Comparison of ENCODE assay signal across 8 cellular contexts in the genomic region with DNA sequence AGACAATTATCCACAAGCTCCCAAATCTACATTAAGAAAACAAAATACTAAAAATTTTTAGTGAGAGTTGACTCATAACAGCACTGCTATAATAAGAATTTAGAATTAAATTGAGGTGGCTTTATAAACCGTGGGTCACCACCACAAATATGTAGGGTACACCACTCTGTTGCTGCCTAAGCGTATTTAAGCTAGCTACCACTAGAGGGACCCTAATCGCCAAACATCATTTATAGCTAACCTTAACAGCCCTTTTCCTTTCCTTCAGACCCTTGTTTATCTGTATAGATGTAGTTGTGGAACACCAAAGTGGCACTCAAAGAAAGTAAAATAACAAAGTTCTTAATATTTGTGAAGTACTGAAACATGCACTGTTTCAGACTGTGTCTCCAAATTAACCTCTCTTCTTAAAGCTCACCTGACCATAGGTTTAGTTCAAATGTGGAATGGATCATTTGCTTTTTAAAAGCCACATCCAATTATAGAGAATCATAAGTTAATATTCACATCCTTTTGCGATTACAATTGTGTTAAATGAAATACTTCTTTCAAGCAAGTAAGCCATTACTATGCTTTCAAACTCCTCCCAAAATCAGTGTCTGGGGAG.
DNase-seq lines count a peak whose midpoint lies in the region; ATAC-seq and TF ChIP-seq lines count a peak whose summit lies in the region.

No MANE protein-coding gene starts in this region.

- peak; percentile 81 for TF ChIP-seq CTCF in hepatocyte (IDR thresholded peaks at IDR 0.05; ENCODE audit: poor library complexity)

- H3K9me2 ChIP-seq in hepatocyte (replicated peaks; ENCODE audit: insufficient read depth): no peaks in the 10 kb centered on the region

- DNase-seq in DMS153 treated with DMSO at 0.1 percent for 48 hours (lab: John Stamatoyannopoulos, UW; ENCODE audit: unreplicated experiment): peak; percentile 54
- peak; percentile 11 for DNase-seq in NCI-H226
- peak; percentile 23 for DNase-seq in amniotic stem cell (lab: John Stamatoyannopoulos, UW)
- DNase-seq in hepatocyte (ENCODE audit: low spot score): peak; percentile 78
- no peak for DNase-seq in stimulated activated naive CD8-positive, alpha-beta T cell treated with anti-CD3 and anti-CD28 coated beads, Interleukin-15, amount 100 ng/mL, for 72 hours

- peaks cover 11% of the 10 kb centered on the region for H3K27me3 Mint-ChIP-seq in stimulated activated naive CD8-positive, alpha-beta T cell treated with anti-CD3 and anti-CD28 coated beads, Interleukin-15, amount 100 ng/mL, for 72 hours

- peak overlapping the region; percentile 6 for H3K4me2 ChIP-seq in hepatocyte

- no peaks in the 10 kb centered on the region for H3K9me3 ChIP-seq in hepatocyte (ENCODE audit: low read depth)

- ATAC-seq in GM19372 (IDR thresholded peaks at IDR 0.05; ENCODE audit: low read depth, unreplicated experiment) (peak; percentile 84), HG03342 (IDR thresholded peaks at IDR 0.05; ENCODE audit: unreplicated experiment) (peak; percentile 81), HG02840 (IDR thresholded peaks at IDR 0.05; ENCODE audit: low FRiP score, unreplicated experiment) (no peak)
- peak; percentile 81 for ATAC-seq in stimulated activated naive CD8-positive, alpha-beta T cell treated with anti-CD3 and anti-CD28 coated beads, Interleukin-15, amount 100 ng/mL, for 72 hours

- H3K9me3 Mint-ChIP-seq in stimulated activated naive CD8-positive, alpha-beta T cell treated with anti-CD3 and anti-CD28 coated beads, Interleukin-15, amount 100 ng/mL, for 72 hours: no peaks in the 10 kb centered on the region

- H3K79me2 ChIP-seq in hepatocyte: no peaks in the 10 kb centered on the region

- H2AFZ ChIP-seq in hepatocyte: no peak overlapping the region

- no peak overlapping the region for H3K27ac Mint-ChIP-seq in stimulated activated naive CD8-positive, alpha-beta T cell treated with anti-CD3 and anti-CD28 coated beads, Interleukin-15, amount 100 ng/mL, for 72 hours

- H3K36me3 ChIP-seq in hepatocyte (replicated peaks; ENCODE audit: insufficient read depth, low read depth): no peaks in the 10 kb centered on the region

- no peak overlapping the region for H3K4me3 Mint-ChIP-seq in stimulated activated naive CD8-positive, alpha-beta T cell treated with anti-CD3 and anti-CD28 coated beads, Interleukin-15, amount 100 ng/mL, for 72 hours

- no peak overlapping the region for H3K27ac ChIP-seq in hepatocyte

- 19% methylated on average over 4 of the region's 4 CpGs for WGBS in hepatocyte (ENCODE audit: low lambda C conversion rate, missing lambda C conversion rate)

- no peak overlapping the region for H3K4me3 ChIP-seq in hepatocyte

- no peaks in the 10 kb centered on the region for H3K4me1 Mint-ChIP-seq in stimulated activated naive CD8-positive, alpha-beta T cell treated with anti-CD3 and anti-CD28 coated beads, Interleukin-15, amount 100 ng/mL, for 72 hours

- H3K4me1 ChIP-seq in hepatocyte (ENCODE audit: insufficient read depth): peaks cover 8% of the 10 kb centered on the region

- H3K27me3 ChIP-seq in hepatocyte: no peaks in the 10 kb centered on the region

- H4K20me1 ChIP-seq in hepatocyte (ENCODE audit: insufficient read depth, poor library complexity, severe bottlenecking): no peaks in the 10 kb centered on the region

Comparison
In these comparisons a context has a peak if more than half of its experiments do, and no peak if none do; other contexts are left out.
1. DNase-seq: peak in DMS153 treated with DMSO at 0.1 percent for 48 hours (single experiment), NCI-H226 (single experiment), amniotic stem cell (single experiment) and hepatocyte (single experiment); none in stimulated activated naive CD8-positive, alpha-beta T cell treated with anti-CD3 and anti-CD28 coated beads, Interleukin-15, amount 100 ng/mL, for 72 hours (0 of 2).